In the genomic region with DNA sequence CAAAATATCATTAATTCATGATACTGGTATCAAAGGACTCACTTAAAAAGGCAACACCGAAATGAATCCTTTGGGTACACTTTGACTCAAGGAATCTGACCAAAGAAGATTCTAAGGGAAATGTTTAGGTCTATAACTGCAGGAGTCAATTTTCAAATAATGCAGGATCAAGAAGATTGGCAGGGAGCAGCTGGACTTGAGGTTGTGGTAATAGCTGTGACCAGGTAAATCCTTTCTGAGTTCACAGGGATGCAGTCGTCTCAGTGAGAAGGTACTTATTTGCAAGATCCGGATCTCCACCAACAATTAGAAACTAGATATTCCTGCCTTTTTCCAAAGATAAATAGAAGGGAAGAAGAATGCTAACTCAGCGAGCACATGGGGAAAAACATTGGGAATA, we compare ENCODE assay signal across 3 cellular contexts.
"Had no signal": no experiment of that assay in that cellular context is flagged by ENCODE, and none has a peak within 500 bp of the region (broad histone marks: within the 10 kb centered on the region; RNA-seq: fewer than 3 reads in every experiment).

No MANE protein-coding gene starts in this region.

- DNase-seq: GDM1, GF-D8 had no signal

- ATAC-seq: GM12878 had no signal

- H3K4me3 ChIP-seq: GM12878 had no signal
